12 cellular contexts compared by ENCODE assay signal in the genomic region with DNA sequence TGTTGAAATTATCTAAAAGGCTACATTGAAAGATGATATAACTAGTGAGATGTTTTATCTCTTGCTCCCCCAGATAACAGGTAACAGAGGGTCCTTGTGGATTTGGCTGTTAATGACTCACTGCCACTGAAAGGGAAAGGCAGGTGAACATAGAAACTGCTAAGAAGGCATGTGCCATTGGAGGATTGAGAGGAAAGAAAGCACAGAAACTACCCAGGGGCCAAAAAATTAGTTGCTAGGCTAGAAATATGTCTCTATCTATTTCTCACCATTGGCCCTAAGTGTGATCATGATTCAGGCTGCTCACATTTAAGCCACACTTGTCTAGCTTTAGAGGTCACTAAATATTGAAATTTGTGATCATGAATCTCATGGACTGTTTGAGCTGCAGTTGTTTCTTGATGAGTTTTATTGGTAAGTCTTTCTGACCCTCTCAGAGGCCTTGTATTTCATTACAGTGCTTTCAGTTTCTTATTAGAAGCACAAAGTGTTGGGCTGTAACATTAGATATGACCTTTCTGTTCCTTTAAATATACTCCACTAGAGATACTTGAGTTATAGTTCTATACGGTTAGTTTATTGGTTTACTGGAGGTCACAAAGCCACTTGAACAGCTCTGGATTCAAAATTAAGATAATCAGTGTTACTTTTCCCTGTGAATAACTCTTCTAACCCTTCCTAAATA. TPM values are rescaled to one million over a fixed set of nuclear protein-coding genes. Genes with fewer than 3 reads are reported as not detected.
DNase-seq lines count a peak whose midpoint lies in the region; ATAC-seq and TF ChIP-seq lines count a peak whose summit lies in the region.
"Had no signal": no experiment of that assay in that cellular context is flagged by ENCODE, and none has a peak within 500 bp of the region (broad histone marks: within the 10 kb centered on the region; RNA-seq: fewer than 3 reads in every experiment).

No MANE protein-coding gene starts in this region.

- H3K4me3 ChIP-seq in cardiac muscle cell (no peak overlapping the region), left ventricle myocardium inferior (no peak overlapping the region)
- H3K4me3 ChIP-seq: BLaER1, GM23248 had no signal

- H3K36me3 ChIP-seq in cardiac muscle cell (peaks cover 11% of the 10 kb centered on the region), left ventricle myocardium inferior (peaks cover 68% of the 10 kb centered on the region)

- intact Hi-C loops in left ventricle myocardium inferior (cut with micrococcal nuclease): no loop called here

- TF ChIP-seq CTCF in cardiac muscle cell (IDR thresholded peaks at IDR 0.05; ENCODE audit: low read depth, low read length) (no peak), left ventricle myocardium inferior (IDR thresholded peaks at IDR 0.05; ENCODE audit: borderline replicate concordance) (no peak)

- H3K27me3 ChIP-seq in cardiac muscle cell (no peaks in the 10 kb centered on the region), left ventricle myocardium inferior (ENCODE audit: low read depth) (no peaks in the 10 kb centered on the region)
- H3K27me3 ChIP-seq: BLaER1 had no signal

- H3K4me3 Mint-ChIP-seq in stimulated activated naive CD8-positive, alpha-beta T cell treated with anti-CD3 and anti-CD28 coated beads, Interleukin-15, amount 100 ng/mL, for 72 hours: peak overlapping the region; percentile 25 to 62

- DNase-seq in cardiac muscle cell (ENCODE audit: low read depth in 1 of 2, low spot score in 1 of 2): no peak
- DNase-seq in left ventricle myocardium inferior: no peak
- DNase-seq in stimulated activated naive CD8-positive, alpha-beta T cell treated with anti-CD3 and anti-CD28 coated beads, Interleukin-15, amount 100 ng/mL, for 72 hours: no peak
- no peak for DNase-seq in GM19240 (ENCODE audit: insufficient read length, low spot score)
- DNase-seq in NCI-H510A treated with DMSO at 0.1 percent for 48 hours (lab: John Stamatoyannopoulos, UW): no peak
- no peak for DNase-seq in NCI-H510A (lab: John Stamatoyannopoulos, UW)
- DNase-seq: foreskin melanocyte, GM23248, NCI-H1694 treated with DMSO at 0.1 percent for 48 hours had no signal

- ATAC-seq in HG02588 (IDR thresholded peaks at IDR 0.05; ENCODE audit: unreplicated experiment) (peak; percentile 35), HG03565 (IDR thresholded peaks at IDR 0.05; ENCODE audit: unreplicated experiment) (peak; percentile 31)
- no peak for ATAC-seq in stimulated activated naive CD8-positive, alpha-beta T cell treated with anti-CD3 and anti-CD28 coated beads, Interleukin-15, amount 100 ng/mL, for 72 hours

- H3K9me3 Mint-ChIP-seq in stimulated activated naive CD8-positive, alpha-beta T cell treated with anti-CD3 and anti-CD28 coated beads, Interleukin-15, amount 100 ng/mL, for 72 hours: no peaks in the 10 kb centered on the region

- H3K4me1 ChIP-seq in cardiac muscle cell (ENCODE audit: low read depth) (peaks cover 28% of the 10 kb centered on the region), left ventricle myocardium inferior (peaks cover 45% of the 10 kb centered on the region)

- no peaks in the 10 kb centered on the region for H3K27me3 Mint-ChIP-seq in stimulated activated naive CD8-positive, alpha-beta T cell treated with anti-CD3 and anti-CD28 coated beads, Interleukin-15, amount 100 ng/mL, for 72 hours

- peak overlapping the region; percentile 70 for H3K27ac ChIP-seq in cardiac muscle cell
- H3K27ac ChIP-seq in left ventricle myocardium inferior (replicated peaks): no peak overlapping the region
- H3K27ac ChIP-seq: BLaER1, GM23248 had no signal

- peak overlapping the region; percentile 55 to 58 for H3K27ac Mint-ChIP-seq in stimulated activated naive CD8-positive, alpha-beta T cell treated with anti-CD3 and anti-CD28 coated beads, Interleukin-15, amount 100 ng/mL, for 72 hours

- H3K9me3 ChIP-seq in cardiac muscle cell (ENCODE audit: low read depth): no peaks in the 10 kb centered on the region
- H3K9me3 ChIP-seq in left ventricle myocardium inferior (replicated peaks): no peaks in the 10 kb centered on the region
- H3K9me3 ChIP-seq: BLaER1 had no signal

- peaks cover 49% of the 10 kb centered on the region for H3K4me1 Mint-ChIP-seq in stimulated activated naive CD8-positive, alpha-beta T cell treated with anti-CD3 and anti-CD28 coated beads, Interleukin-15, amount 100 ng/mL, for 72 hours

RNA-seq across cellular contexts. Expression of gene NAB1, which starts 26.2 kb away (rescaled TPM):
- 37.2 and 50.7 TPM in 2 replicates for total RNA-seq in cardiac muscle cell
- polyA plus RNA-seq in cardiac muscle cell: 10.0 and 16.3 TPM in 2 replicates
- total RNA-seq in left ventricle myocardium inferior: 30.2 TPM
